ENCODE assay signal across 27 cellular contexts in the genomic region with DNA sequence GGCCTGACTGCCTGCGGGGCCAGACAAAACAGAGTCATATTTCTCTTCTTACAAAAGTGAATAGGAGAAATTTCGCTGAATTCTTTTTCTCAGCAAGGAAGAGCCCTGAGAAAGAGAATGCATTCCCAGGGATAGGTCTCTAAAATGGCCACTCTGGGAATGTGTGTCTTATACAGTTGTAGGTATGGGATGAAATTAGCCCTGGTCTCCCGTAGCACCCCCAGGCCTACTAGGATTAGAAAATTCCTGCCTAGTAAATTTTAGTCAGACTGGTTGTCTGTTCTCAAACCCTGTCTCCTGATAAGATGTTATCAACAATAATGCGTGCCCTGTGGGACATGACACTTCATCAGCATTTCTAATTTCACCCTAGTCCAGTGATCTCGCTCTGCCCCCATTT.
"Had no signal": no experiment of that assay in that cellular context is flagged by ENCODE, and none has a peak within 500 bp of the region (broad histone marks: within the 10 kb centered on the region; RNA-seq: fewer than 3 reads in every experiment).

No MANE protein-coding gene starts in this region.

- H3K4me3 ChIP-seq: colonic mucosa, coronary artery, dorsolateral prefrontal cortex, esophagus muscularis mucosa, esophagus squamous epithelium, gastrocnemius medialis, gastroesophageal sphincter, heart left ventricle, heart right ventricle had no signal

- FAIRE-seq: colon, endometrium, endothelial cell of umbilical vein, frontal cortex had no signal

- H3K27me3 ChIP-seq: colonic mucosa, dorsolateral prefrontal cortex, esophagus muscularis mucosa, esophagus squamous epithelium, foreskin keratinocyte, gastrocnemius medialis, gastroesophageal sphincter, heart left ventricle, heart right ventricle had no signal

- H3K4me1 ChIP-seq: colonic mucosa, foreskin keratinocyte had no signal

- H3K27ac ChIP-seq: colonic mucosa, coronary artery, dorsolateral prefrontal cortex, epithelial cell of prostate, esophagus muscularis mucosa, esophagus squamous epithelium, foreskin keratinocyte, gastroesophageal sphincter, heart left ventricle, heart right ventricle had no signal

- DNase-seq: colonic mucosa; cortex of kidney; dermis blood vessel endothelial cell; dorsolateral prefrontal cortex; effector CD4-positive, alpha-beta T cell; effector CD8-positive, alpha-beta T cell; effector memory CD4-positive, alpha-beta T cell; effector memory CD8-positive, alpha-beta T cell; erythroblast; esophagus squamous epithelium; foreskin fibroblast; foreskin keratinocyte; foreskin melanocyte; gastrocnemius medialis; glutamatergic neuron; head of caudate nucleus; heart left ventricle; heart right ventricle had no signal

- H3K4me3 Mint-ChIP-seq: dendritic cell treated with granulocyte-macrophage colony-stimulating factor and Interleukin-4, amounts not matched to agents 40 ng/mL and 50 ng/mL, for 4 days; effector memory CD8-positive, alpha-beta T cell had no signal

- H3K9me3 ChIP-seq: colonic mucosa, esophagus muscularis mucosa, esophagus squamous epithelium, gastrocnemius medialis, gastroesophageal sphincter had no signal

- H3K36me3 ChIP-seq: colonic mucosa, esophagus muscularis mucosa, esophagus squamous epithelium, gastrocnemius medialis, gastroesophageal sphincter, heart left ventricle, heart right ventricle had no signal

- H3K27ac Mint-ChIP-seq: dendritic cell treated with granulocyte-macrophage colony-stimulating factor and Interleukin-4, amounts not matched to agents 40 ng/mL and 50 ng/mL, for 4 days; effector memory CD8-positive, alpha-beta T cell had no signal

- H3K27me3 Mint-ChIP-seq: dendritic cell treated with granulocyte-macrophage colony-stimulating factor and Interleukin-4, amounts not matched to agents 40 ng/mL and 50 ng/mL, for 4 days; effector memory CD8-positive, alpha-beta T cell had no signal
